ENCODE assay signal across 8 cellular contexts in genomic region chr5:149732500-149733128, GRCh38. TPM values are rescaled to one million over a fixed set of nuclear protein-coding genes. Genes with fewer than 3 reads are reported as not detected.
DNase-seq lines count a peak whose midpoint lies in the region; ATAC-seq and TF ChIP-seq lines count a peak whose summit lies in the region.

No MANE protein-coding gene starts in this region.

- H3K4me3 ChIP-seq in SJCRH30 (peak overlapping the region; percentile 93), fibroblast of villous mesenchyme (ENCODE audit: low read depth, low read length) (peak overlapping the region; percentile 76), neutrophil (ENCODE audit: low read depth in 1 of 2, low read length in 1 of 2) (peak overlapping the region; percentile 63 to 74)

- ATAC-seq in HG02840 (IDR thresholded peaks at IDR 0.05; ENCODE audit: low FRiP score, unreplicated experiment) (no peak), HG03196 (IDR thresholded peaks at IDR 0.05; ENCODE audit: unreplicated experiment) (no peak)

- H3K9me3 ChIP-seq in ES-I3 (ENCODE audit: control insufficient read depth, insufficient read depth, low read length) (no peaks in the 10 kb centered on the region), SJCRH30 (replicated peaks) (no peaks in the 10 kb centered on the region), neutrophil (no peaks in the 10 kb centered on the region)

- H3K27me3 ChIP-seq in SJCRH30 (no peaks in the 10 kb centered on the region; the same call in 1 of the 2 replicates), neutrophil (peaks cover 49% of the 10 kb centered on the region)

- no peaks in the 10 kb centered on the region for H3K36me3 ChIP-seq in ES-I3 (ENCODE audit: insufficient read depth, low read length)
- H3K36me3 ChIP-seq in SJCRH30: no peaks in the 10 kb centered on the region
- no peaks in the 10 kb centered on the region for H3K36me3 ChIP-seq in neutrophil

- H3K4me1 ChIP-seq in ES-I3 (ENCODE audit: insufficient read depth, low read length): peaks cover 4% of the 10 kb centered on the region; the same call in 1 of the 2 replicates
- peaks cover 27% of the 10 kb centered on the region for H3K4me1 ChIP-seq in SJCRH30
- peaks cover 28 to 43% of the 10 kb centered on the region in 2 experiments for H3K4me1 ChIP-seq in neutrophil (ENCODE audit: control insufficient read depth in 1 of 2, insufficient read depth in 1 of 2, low read depth in 1 of 2, low read length in 1 of 2)

- peak; percentile 50 to 72 for DNase-seq in SJCRH30
- DNase-seq in fibroblast of villous mesenchyme (ENCODE audit: low read depth): peak; percentile 36
- DNase-seq in AG08396 (ENCODE audit: low spot score): no peak
- no peak for DNase-seq in Ammon's horn (ENCODE audit: low spot score)

- H3K9ac ChIP-seq in ES-I3 (ENCODE audit: low read depth, low read length): peak overlapping the region; percentile 92; the same call in 1 of the 2 replicates

- TF ChIP-seq CTCF in fibroblast of villous mesenchyme (IDR thresholded peaks at IDR 0.05; ENCODE audit: insufficient read depth, low read depth, low read length) (no peak), neutrophil (IDR thresholded peaks at IDR 0.05) (no peak)

- peak overlapping the region; percentile 70 for H3K27ac ChIP-seq in SJCRH30
- no peak overlapping the region for H3K27ac ChIP-seq in neutrophil

RNA-seq across cellular contexts. Expression of gene PPARGC1B, which starts 2.5 kb away (rescaled TPM):
- total RNA-seq in SJCRH30 (2014; rRNA removed; shearing (Covaris generic)): 6.9 and 8.0 TPM in 2 replicates
- 0.86 and 0.97 TPM in 2 replicates for total RNA-seq in fibroblast of villous mesenchyme

Comparison
In these comparisons a context has a peak if more than half of its experiments do, and no peak if none do; other contexts are left out.
1. DNase-seq: peak in SJCRH30 (2 of 2) and fibroblast of villous mesenchyme (single experiment); none in AG08396 (single experiment) and Ammon's horn (single experiment).
2. Peak in every context shown above with its lines, with median percentiles within 50 percentile points of each other: H3K4me3 ChIP-seq.